ENCODE assay signal across 23 cellular contexts in the genomic region with DNA sequence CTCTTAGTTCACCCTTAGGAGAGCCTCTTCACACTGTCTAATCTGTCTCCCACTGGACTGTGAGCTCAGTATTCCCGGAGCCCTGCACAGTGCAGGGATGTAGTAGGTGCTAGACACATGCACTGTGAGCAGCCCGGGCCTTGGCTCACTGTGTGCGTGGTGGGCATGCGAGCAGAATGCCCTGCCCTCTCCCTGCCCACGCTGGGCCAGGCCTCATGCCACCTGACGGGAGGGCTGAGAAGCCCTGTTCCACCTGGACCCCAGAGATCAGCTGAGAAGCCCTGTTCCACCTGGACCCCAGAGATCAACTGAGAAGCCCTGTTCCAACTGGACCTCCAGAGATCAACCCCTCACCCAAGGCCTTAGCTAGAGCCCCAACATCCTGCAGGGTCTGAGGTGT. TPM values are rescaled to one million over a fixed set of nuclear protein-coding genes. Genes with fewer than 3 reads are reported as not detected.
"Had no signal": no experiment of that assay in that cellular context is flagged by ENCODE, and none has a peak within 500 bp of the region (broad histone marks: within the 10 kb centered on the region; RNA-seq: fewer than 3 reads in every experiment).

No MANE protein-coding gene starts in this region.

- H3K27me3 ChIP-seq: esophagus muscularis mucosa, gastrocnemius medialis, ovary, suprapubic skin, tibial artery, upper lobe of left lung, uterus had no signal

- DNase-seq: effector memory CD8-positive, alpha-beta T cell; gastrocnemius medialis; glutamatergic neuron; islet precursor cell; mucosa of descending colon; naive thymus-derived CD8-positive, alpha-beta T cell; ovary; stimulated activated CD4-positive, alpha-beta T cell treated with anti-CD3 and anti-CD28 coated beads, Interleukin-2, amount 100 ng/mL, for 48 hours; stimulated activated naive CD8-positive, alpha-beta T cell treated with anti-CD3 and anti-CD28 coated beads, Interleukin-15, Interleukin-2, amounts not matched to agents 100 U/mL and 50 U/mL, for 24 hours; upper lobe of left lung; uterus had no signal

- H3K27ac ChIP-seq: epithelial cell of prostate, esophagus muscularis mucosa, gastrocnemius medialis, ovary, suprapubic skin, tibial artery, upper lobe of left lung, uterus had no signal

- H3K4me3 ChIP-seq: esophagus muscularis mucosa, gastrocnemius medialis, mucosa of descending colon, ovary, suprapubic skin, tibial artery, upper lobe of left lung, uterus had no signal

- H3K4me3 Mint-ChIP-seq: dendritic cell treated with granulocyte-macrophage colony-stimulating factor and Interleukin-4, amounts not matched to agents 40 ng/mL and 50 ng/mL, for 4 days; effector memory CD8-positive, alpha-beta T cell; naive thymus-derived CD8-positive, alpha-beta T cell had no signal

- H3K27me3 Mint-ChIP-seq: dendritic cell treated with granulocyte-macrophage colony-stimulating factor and Interleukin-4, amounts not matched to agents 40 ng/mL and 50 ng/mL, for 4 days; naive thymus-derived CD8-positive, alpha-beta T cell had no signal

- H3K27ac Mint-ChIP-seq: dendritic cell treated with granulocyte-macrophage colony-stimulating factor and Interleukin-4, amounts not matched to agents 40 ng/mL and 50 ng/mL, for 4 days; effector memory CD8-positive, alpha-beta T cell had no signal

- H3K36me3 ChIP-seq: esophagus muscularis mucosa, gastrocnemius medialis, ovary, suprapubic skin, tibial artery, upper lobe of left lung, uterus had no signal

- H3K9me3 Mint-ChIP-seq: dendritic cell treated with granulocyte-macrophage colony-stimulating factor and Interleukin-4, amounts not matched to agents 40 ng/mL and 50 ng/mL, for 4 days; effector memory CD8-positive, alpha-beta T cell; naive thymus-derived CD8-positive, alpha-beta T cell had no signal

- H3K36me3 Mint-ChIP-seq: naive thymus-derived CD8-positive, alpha-beta T cell had no signal

- FAIRE-seq: small intestine had no signal

- H3K9me3 ChIP-seq: esophagus muscularis mucosa, gastrocnemius medialis, mucosa of descending colon, ovary, suprapubic skin, tibial artery, upper lobe of left lung, uterus had no signal

- ATAC-seq: effector memory CD8-positive, alpha-beta T cell; gastrocnemius medialis; left lobe of liver; mucosa of descending colon; naive thymus-derived CD8-positive, alpha-beta T cell; right cardiac atrium; stimulated activated naive CD8-positive, alpha-beta T cell treated with anti-CD3 and anti-CD28 coated beads, Interleukin-15, Interleukin-2, amounts not matched to agents 100 U/mL and 50 U/mL, for 24 hours had no signal

RNA-seq across cellular contexts. Expression of a gene that starts 36.2 kb away (rescaled TPM):
- total RNA-seq: esophagus muscularis mucosa, fibroblast of villous mesenchyme, gastrocnemius medialis, left lobe of liver, mammary epithelial cell, ovary, posterior vena cava, right cardiac atrium, uterus had no signal
- polyA plus RNA-seq: mammary epithelial cell, neural cell, ovary, right cardiac atrium, small intestine had no signal

RNA-seq across cellular contexts. Expression of a gene that starts 43.3 kb away (rescaled TPM):
- total RNA-seq: naive thymus-derived CD8-positive, alpha-beta T cell had no signal
- polyA plus RNA-seq: neural cell had no signal
